In genomic region chr16:73048292-73049050, GRCh38 we compare ENCODE assay signal across 8 cellular contexts. TPM values are rescaled to one million over a fixed set of nuclear protein-coding genes. Genes with fewer than 3 reads are reported as not detected.
DNase-seq lines count a peak whose midpoint lies in the region; ATAC-seq and TF ChIP-seq lines count a peak whose summit lies in the region.

No MANE protein-coding gene starts in this region.

- H3K4me3 ChIP-seq in brain microvascular endothelial cell (ENCODE audit: low read depth, low read length) (peak overlapping the region; percentile 69), thyroid gland (replicated peaks in 1 of 3) (peak overlapping the region; percentile 6 to 88 (median 61))

- in situ Hi-C loops in brain microvascular endothelial cell (cut with HindIII; ENCODE audit: low pct_ligation_motif_present, low sequenced_read_pairs) = no loop called here

- ATAC-seq in GM18499 (IDR thresholded peaks at IDR 0.05; ENCODE audit: insufficient read depth, unreplicated experiment) (peak; percentile 19), HG03439 (IDR thresholded peaks at IDR 0.05; ENCODE audit: unreplicated experiment) (peak; percentile 22), left lobe of liver (peak; percentile 70), HG02678 (IDR thresholded peaks at IDR 0.05; ENCODE audit: unreplicated experiment) (no peak)

- H3K9me3 ChIP-seq in thyroid gland = no peaks in the 10 kb centered on the region

- 10 to 12% methylated on average over 10 to 13 of the region's 56 CpGs for WGBS in thyroid gland, 2 donors

- H3K27me3 ChIP-seq in brain microvascular endothelial cell (replicated peaks) (no peaks in the 10 kb centered on the region), thyroid gland (no peaks in the 10 kb centered on the region)

- DNase-seq in brain microvascular endothelial cell (no peak), left lobe of liver (ENCODE audit: low spot score) (peak; percentile 75), thyroid gland (peak; percentile 90 to 93), epidermal melanocyte (ENCODE audit: insufficient read length, low spot score) (no peak), superior temporal gyrus (ENCODE audit: extremely low spot score) (no peak)

- intact Hi-C loops in thyroid gland (cut with DNase I) = no loop called here

- peak in 1 of 2 donors; percentile 87 for TF ChIP-seq POLR2A in thyroid gland (IDR thresholded peaks at IDR 0.05)

- H3K4me1 ChIP-seq in thyroid gland = peaks cover 66 to 80% of the 10 kb centered on the region in 2 donors

- no peak for TF ChIP-seq CTCF in brain microvascular endothelial cell (IDR thresholded peaks at IDR 0.05; ENCODE audit: low read depth, low read length, missing control alignments)
- peak in 1 of 6 experiments; percentile 35 for TF ChIP-seq CTCF in thyroid gland (IDR thresholded peaks at IDR 0.05)

- H3K27ac ChIP-seq in brain microvascular endothelial cell (peak overlapping the region; percentile 89), thyroid gland (peak overlapping the region; percentile 98 to 99 (median 99))

- H3K36me3 ChIP-seq in brain microvascular endothelial cell (replicated peaks) (no peaks in the 10 kb centered on the region), thyroid gland (no peaks in the 10 kb centered on the region)

RNA-seq across cellular contexts. Expression of gene ZFHX3, which starts 0.5 kb away (rescaled TPM):
- 8.9 TPM for total RNA-seq in left lobe of liver
- total RNA-seq in thyroid gland = 10 to 100 TPM; 27.4 to 92.9 (median 45.5) TPM

Comparison
In these comparisons a context has a peak if more than half of its experiments do, and no peak if none do; other contexts are left out.
1. DNase-seq: peak in left lobe of liver (single experiment) and thyroid gland (2 of 2); none in brain microvascular endothelial cell (single experiment), epidermal melanocyte (single experiment) and superior temporal gyrus (single experiment).